Comparison of ENCODE assay signal across 20 cellular contexts in the genomic region with DNA sequence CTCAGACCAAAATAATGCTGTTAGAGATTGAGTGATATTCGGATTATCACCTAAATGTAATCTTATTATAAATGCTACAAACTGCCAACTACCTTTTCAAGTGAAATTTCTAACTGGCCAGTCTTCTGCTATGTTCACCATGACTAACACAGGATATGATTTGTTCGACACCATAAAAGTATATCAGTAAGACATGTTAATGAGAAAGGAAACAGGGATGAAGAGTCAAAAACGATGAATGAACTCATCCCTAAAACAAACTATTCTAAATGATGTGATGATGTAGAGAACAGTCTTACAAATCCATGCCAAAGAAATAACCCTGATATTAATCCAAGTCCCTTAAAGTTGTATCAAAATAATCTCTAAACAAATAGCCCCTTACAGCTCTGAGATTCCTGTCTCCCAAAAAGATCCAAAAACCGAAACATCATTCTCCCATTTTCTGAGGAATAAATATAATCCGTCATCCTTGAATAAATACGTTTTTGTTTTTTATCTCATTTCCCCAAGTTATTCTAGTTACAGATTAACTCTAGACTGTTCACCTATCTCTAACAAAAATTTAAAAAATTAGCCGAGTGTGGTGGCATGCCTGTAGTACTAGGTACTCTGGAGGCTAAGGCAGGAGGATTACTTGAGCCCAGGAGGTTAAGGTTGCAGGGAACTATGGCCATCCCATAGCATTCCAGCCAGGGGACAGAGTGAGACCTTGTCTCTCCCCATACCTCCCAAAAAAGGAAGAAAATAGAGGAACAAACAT. TPM values are rescaled to one million over a fixed set of nuclear protein-coding genes. Genes with fewer than 3 reads are reported as not detected.
DNase-seq lines count a peak whose midpoint lies in the region; ATAC-seq, FAIRE-seq and TF ChIP-seq lines count a peak whose summit lies in the region.
"Had no signal": no experiment of that assay in that cellular context is flagged by ENCODE, and none has a peak within 500 bp of the region (broad histone marks: within the 10 kb centered on the region; RNA-seq: fewer than 3 reads in every experiment).

No MANE protein-coding gene starts in this region.

- dilution Hi-C loops in endothelial cell of umbilical vein (cut with MboI; ENCODE audit: extremely low pct_ligation_motif_present, low sequenced_read_pairs) = no loop called here

- H4K20me1 ChIP-seq in endothelial cell of umbilical vein (replicated peaks; ENCODE audit: control insufficient read depth, extremely low read depth, insufficient read depth, low read length) = peaks cover 17% of the 10 kb centered on the region

- no peaks in the 10 kb centered on the region for H3K27me3 Mint-ChIP-seq in activated CD8-positive, alpha-beta T cell treated with anti-CD3 and anti-CD28 coated beads for 36 hours
- no peaks in the 10 kb centered on the region for H3K27me3 Mint-ChIP-seq in activated CD8-positive, alpha-beta T cell treated with anti-CD3 and anti-CD28 coated beads, Interleukin-2, amount 10 ng/mL, durations not matched to agents 7 days and 5 days (ENCODE audit: low read depth)
- H3K27me3 Mint-ChIP-seq: activated CD4-positive, alpha-beta memory T cell treated with anti-CD3 and anti-CD28 coated beads, Interleukin-2, amount 10 ng/mL, durations not matched to agents 7 days and 5 days had no signal

- no peak overlapping the region for H3K9ac ChIP-seq in endothelial cell of umbilical vein (replicated peaks; ENCODE audit: extremely low read depth, insufficient read depth, low read length)
- H3K9ac ChIP-seq: BLaER1 treated with 17β-estradiol and CSF1 and Interleukin-3, amounts not matched to agents 10 nM and 100 nM had no signal

- no peak for TF ChIP-seq CTCF in activated CD8-positive, alpha-beta T cell treated with anti-CD3 and anti-CD28 coated beads for 36 hours (IDR thresholded peaks at IDR 0.05)
- TF ChIP-seq CTCF in HEK293 (tag by site-specific recombination; IDR thresholded peaks at IDR 0.05) (no peak), endothelial cell of umbilical vein (IDR thresholded peaks at IDR 0.05; ENCODE audit: extremely low read depth in 1 of 2, insufficient read depth in 1 of 2, low read depth in 1 of 2, low read length in 2 of 2) (no peak), neutrophil (IDR thresholded peaks at IDR 0.05) (no peak)

- H2AFZ ChIP-seq in endothelial cell of umbilical vein (ENCODE audit: low read depth, low read length) = no peak overlapping the region

- H3K27me3 ChIP-seq in endothelial cell of umbilical vein (ENCODE audit: control insufficient read depth in 2 of 2, insufficient read depth in 2 of 2, low read length in 2 of 2) (no peaks in the 10 kb centered on the region), neutrophil (no peaks in the 10 kb centered on the region)
- H3K27me3 ChIP-seq: ascending aorta; BLaER1 treated with 17β-estradiol and CSF1 and Interleukin-3, amounts not matched to agents 10 nM and 100 nM; spleen; tibial nerve had no signal

- H3K9me3 ChIP-seq in HEK293 (ENCODE audit: control insufficient read depth, insufficient read depth, low read depth, low read length) = no peaks in the 10 kb centered on the region
- H3K9me3 ChIP-seq in endothelial cell of umbilical vein (replicated peaks; ENCODE audit: control insufficient read depth, insufficient read depth, low read length) = no peaks in the 10 kb centered on the region
- no peaks in the 10 kb centered on the region for H3K9me3 ChIP-seq in neutrophil
- H3K9me3 ChIP-seq: ascending aorta, spleen, tibial nerve had no signal

- CTCF ChIA-PET in activated CD8-positive, alpha-beta T cell treated with anti-CD3 and anti-CD28 coated beads for 36 hours (lab: Charles Lee) = interaction anchor here (1.2 to 2.5 kb wide), 2 partner anchors 8 to 10 kb away, joined by 3 to 10 read pairs; no protein-coding TSS in a partner anchor
- CTCF ChIA-PET in activated CD8-positive, alpha-beta T cell treated with anti-CD3 and anti-CD28 coated beads, Interleukin-2, amount 10 ng/mL, durations not matched to agents 7 days and 5 days (lab: Charles Lee) = interaction anchor here (1.5 kb wide), 1 partner anchor 437 kb away, joined by 3 read pairs; no protein-coding TSS in a partner anchor
- CTCF ChIA-PET in HEK293 (lab: Yijun Ruan, JAX) = interaction anchor here (0.6 kb wide), 1 partner anchor 718 kb away, joined by 3 read pairs; no protein-coding TSS in a partner anchor
- CTCF ChIA-PET in endothelial cell of umbilical vein (lab: Charles Lee) = no interaction called here

- peaks cover 45% of the 10 kb centered on the region for H3K36me3 Mint-ChIP-seq in activated CD8-positive, alpha-beta T cell treated with anti-CD3 and anti-CD28 coated beads for 36 hours (ENCODE audit: low read depth)
- H3K36me3 Mint-ChIP-seq in activated CD8-positive, alpha-beta T cell treated with anti-CD3 and anti-CD28 coated beads, Interleukin-2, amount 10 ng/mL, durations not matched to agents 7 days and 5 days (ENCODE audit: low read depth) = peaks cover 57% of the 10 kb centered on the region

- ATAC-seq in activated CD8-positive, alpha-beta T cell treated with anti-CD3 and anti-CD28 coated beads for 36 hours = no peak
- no peak for ATAC-seq in activated CD8-positive, alpha-beta T cell treated with anti-CD3 and anti-CD28 coated beads, Interleukin-2, amount 10 ng/mL, durations not matched to agents 7 days and 5 days
- ATAC-seq in HG02678 (IDR thresholded peaks at IDR 0.05; ENCODE audit: unreplicated experiment) = no peak

- H3K4me2 ChIP-seq in endothelial cell of umbilical vein (ENCODE audit: insufficient read depth, low read length) = peak overlapping the region; percentile 8

- peak overlapping the region; percentile 21 for H3K27ac Mint-ChIP-seq in activated CD8-positive, alpha-beta T cell treated with anti-CD3 and anti-CD28 coated beads for 36 hours
- H3K27ac Mint-ChIP-seq in activated CD8-positive, alpha-beta T cell treated with anti-CD3 and anti-CD28 coated beads, Interleukin-2, amount 10 ng/mL, durations not matched to agents 7 days and 5 days = no peak overlapping the region
- H3K27ac Mint-ChIP-seq: activated CD4-positive, alpha-beta memory T cell treated with anti-CD3 and anti-CD28 coated beads, Interleukin-2, amount 10 ng/mL, durations not matched to agents 7 days and 5 days had no signal

- H3K79me2 ChIP-seq in endothelial cell of umbilical vein (ENCODE audit: control insufficient read depth, insufficient read depth, low read length) = peaks cover 99% of the 10 kb centered on the region

- peaks cover 3% of the 10 kb centered on the region for H3K9me3 Mint-ChIP-seq in activated CD8-positive, alpha-beta T cell treated with anti-CD3 and anti-CD28 coated beads for 36 hours
- peaks cover 4% of the 10 kb centered on the region for H3K9me3 Mint-ChIP-seq in activated CD8-positive, alpha-beta T cell treated with anti-CD3 and anti-CD28 coated beads, Interleukin-2, amount 10 ng/mL, durations not matched to agents 7 days and 5 days (ENCODE audit: insufficient read depth)
- H3K9me3 Mint-ChIP-seq: activated CD4-positive, alpha-beta memory T cell treated with anti-CD3 and anti-CD28 coated beads, Interleukin-2, amount 10 ng/mL, durations not matched to agents 7 days and 5 days; neural crest cell had no signal

- no peak overlapping the region for H3K27ac ChIP-seq in HEK293 (ENCODE audit: extremely low read depth, low read depth, low read length)
- H3K27ac ChIP-seq in endothelial cell of umbilical vein (ENCODE audit: insufficient read depth, low read depth, low read length) = no peak overlapping the region
- peak overlapping the region; percentile 99 for H3K27ac ChIP-seq in neutrophil
- H3K27ac ChIP-seq: ascending aorta; BLaER1 treated with 17β-estradiol and CSF1 and Interleukin-3, amounts not matched to agents 10 nM and 100 nM; spleen; tibial nerve had no signal

- H3K36me3 ChIP-seq in HEK293 (ENCODE audit: control insufficient read depth in 2 of 2, insufficient read depth in 1 of 2, low read length in 2 of 2) = peaks cover 8 to 13% of the 10 kb centered on the region in 2 experiments
- no peaks in the 10 kb centered on the region for H3K36me3 ChIP-seq in endothelial cell of umbilical vein (ENCODE audit: control insufficient read depth in 2 of 2, extremely low read depth in 1 of 2, insufficient read depth in 2 of 2, low read length in 2 of 2)
- H3K36me3 ChIP-seq in neutrophil = no peaks in the 10 kb centered on the region
- H3K36me3 ChIP-seq: ascending aorta, tibial nerve had no signal

- BruUV-seq in endothelial cell of umbilical vein (replicated peaks; lab: Mats Ljungman, UMichigan) = no TSS peak

- POLR2A ChIA-PET in activated CD8-positive, alpha-beta T cell treated with anti-CD3 and anti-CD28 coated beads for 36 hours (lab: Charles Lee) = interaction anchor here (1.4 kb wide), 1 partner anchor 9 kb away, joined by 4 read pairs; a partner anchor contains a TSS
- POLR2A ChIA-PET in activated CD8-positive, alpha-beta T cell treated with anti-CD3 and anti-CD28 coated beads, Interleukin-2, amount 10 ng/mL, durations not matched to agents 7 days and 5 days (lab: Charles Lee) = interaction anchor here (1.6 kb wide), 1 partner anchor 10 kb away, joined by 3 read pairs; no protein-coding TSS in a partner anchor
- POLR2A ChIA-PET in HEK293 (lab: Yijun Ruan, JAX) (interaction anchor here (0.6 kb wide), 1 partner anchor 8 kb away, joined by 4 read pairs; no protein-coding TSS in a partner anchor), endothelial cell of umbilical vein (lab: Charles Lee) (no interaction called here)

- peaks cover 19% of the 10 kb centered on the region for H3K4me1 ChIP-seq in HEK293 (ENCODE audit: control insufficient read depth, insufficient read depth, low read length)
- peaks cover 12% of the 10 kb centered on the region for H3K4me1 ChIP-seq in endothelial cell of umbilical vein (ENCODE audit: control insufficient read depth, extremely low read depth, insufficient read depth, low read length)
- peaks cover 66 to 70% of the 10 kb centered on the region in 2 experiments for H3K4me1 ChIP-seq in neutrophil (ENCODE audit: control insufficient read depth in 1 of 2, insufficient read depth in 1 of 2, low read depth in 1 of 2, low read length in 1 of 2)

- no peak overlapping the region for H3K4me3 Mint-ChIP-seq in activated CD8-positive, alpha-beta T cell treated with anti-CD3 and anti-CD28 coated beads for 36 hours
- H3K4me3 Mint-ChIP-seq in activated CD8-positive, alpha-beta T cell treated with anti-CD3 and anti-CD28 coated beads, Interleukin-2, amount 10 ng/mL, durations not matched to agents 7 days and 5 days = no peak overlapping the region
- H3K4me3 Mint-ChIP-seq: activated CD4-positive, alpha-beta memory T cell treated with anti-CD3 and anti-CD28 coated beads, Interleukin-2, amount 10 ng/mL, durations not matched to agents 7 days and 5 days; neural crest cell had no signal

- H3K9me1 ChIP-seq in endothelial cell of umbilical vein (replicated peaks; ENCODE audit: control insufficient read depth, extremely low read depth, insufficient read depth, low read length) = no peaks in the 10 kb centered on the region

- no peak for TF ChIP-seq POLR2A in endothelial cell of umbilical vein (IDR thresholded peaks at IDR 0.05; ENCODE audit: low read depth, low read length)

- H3K4me1 Mint-ChIP-seq in activated CD8-positive, alpha-beta T cell treated with anti-CD3 and anti-CD28 coated beads for 36 hours (ENCODE audit: low read depth) = peaks cover 90% of the 10 kb centered on the region
- H3K4me1 Mint-ChIP-seq in activated CD8-positive, alpha-beta T cell treated with anti-CD3 and anti-CD28 coated beads, Interleukin-2, amount 10 ng/mL, durations not matched to agents 7 days and 5 days (ENCODE audit: low read depth) = peaks cover 53% of the 10 kb centered on the region

- intact Hi-C loops in activated CD8-positive, alpha-beta T cell treated with anti-CD3 and anti-CD28 coated beads for 36 hours (cut with micrococcal nuclease) = no loop called here
- intact Hi-C loops in endothelial cell of umbilical vein (cut with micrococcal nuclease) = no loop called here

- no peak overlapping the region for H3K4me3 ChIP-seq in HEK293 (ENCODE audit: low read depth, low read length)
- H3K4me3 ChIP-seq in endothelial cell of umbilical vein (replicated peaks in 1 of 3; ENCODE audit: insufficient read depth in 1 of 3, low read depth in 1 of 3, low read length in 3 of 3) = no peak overlapping the region
- H3K4me3 ChIP-seq in neutrophil (ENCODE audit: low read depth in 1 of 2, low read length in 1 of 2) = no peak overlapping the region
- H3K4me3 ChIP-seq: ascending aorta; BLaER1 treated with 17β-estradiol and CSF1 and Interleukin-3, amounts not matched to agents 10 nM and 100 nM; spleen; tibial nerve had no signal

- no peak for DNase-seq in activated CD8-positive, alpha-beta T cell treated with anti-CD3 and anti-CD28 coated beads for 36 hours
- DNase-seq in activated CD8-positive, alpha-beta T cell treated with anti-CD3 and anti-CD28 coated beads, Interleukin-2, amount 10 ng/mL, durations not matched to agents 7 days and 5 days = no peak
- DNase-seq in endothelial cell of umbilical vein (ENCODE audit: low read depth, low spot score) = peak; percentile 53
- DNase-seq in DMS 273 treated with DMSO at 0.1 percent for 48 hours (lab: John Stamatoyannopoulos, UW) = no peak
- DNase-seq in activated gamma-delta T cell (lab: John Stamatoyannopoulos, UW) = no peak
- DNase-seq: activated CD4-positive, alpha-beta memory T cell treated with anti-CD3 and anti-CD28 coated beads, Interleukin-2, amount 10 ng/mL, durations not matched to agents 7 days and 5 days; activated effector memory CD4-positive, alpha-beta T cell treated with Interleukin-2 at 50 U/mL for 16 hours; NCI-H187 treated with DMSO at 0.1 percent for 48 hours; NCI-H446; Right ventricle myocardium superior; spleen had no signal

- FAIRE-seq in endothelial cell of umbilical vein (lab: Jason Lieb, UNC) = no peak
- FAIRE-seq: H1, keratinocyte had no signal

RNA-seq across cellular contexts. Expression of a gene that starts 9.1 kb away (rescaled TPM):
- 100 to 1,000 TPM; 110 to 117 TPM for total RNA-seq in activated CD8-positive, alpha-beta T cell treated with anti-CD3 and anti-CD28 coated beads for 36 hours
- 100 to 1,000 TPM; 131 to 134 TPM for total RNA-seq in activated CD8-positive, alpha-beta T cell treated with anti-CD3 and anti-CD28 coated beads, Interleukin-2, amount 10 ng/mL, durations not matched to agents 7 days and 5 days
- total RNA-seq in endothelial cell of umbilical vein = 95.0 and 109 TPM in 2 replicates
- polyA plus RNA-seq in endothelial cell of umbilical vein = 17.5 and 20.9 TPM in 2 replicates
- polyA plus RNA-seq in endothelial cell of umbilical vein (2011; cell fraction: cytosol; rRNA removed) = 36.2 and 37.9 TPM in 2 replicates
- 74.2 and 99.4 TPM in 2 replicates for polyA plus RNA-seq in endothelial cell of umbilical vein (2011; cell fraction: nucleus; rRNA removed)
- 69.2 and 70.1 TPM in 2 replicates for polyA plus RNA-seq in endothelial cell of umbilical vein (2012)
- 69.0 and 75.4 TPM in 2 replicates for polyA minus RNA-seq in endothelial cell of umbilical vein
- 68.9 TPM for polyA minus RNA-seq in endothelial cell of umbilical vein (2011; cell fraction: cytosol; rRNA and poly(A)+ RNA removed)
- polyA minus RNA-seq in endothelial cell of umbilical vein (2011; cell fraction: nucleus; rRNA and poly(A)+ RNA removed) = 103 and 128 TPM in 2 replicates
